ENCODE assay signal across 25 cellular contexts in the genomic region with DNA sequence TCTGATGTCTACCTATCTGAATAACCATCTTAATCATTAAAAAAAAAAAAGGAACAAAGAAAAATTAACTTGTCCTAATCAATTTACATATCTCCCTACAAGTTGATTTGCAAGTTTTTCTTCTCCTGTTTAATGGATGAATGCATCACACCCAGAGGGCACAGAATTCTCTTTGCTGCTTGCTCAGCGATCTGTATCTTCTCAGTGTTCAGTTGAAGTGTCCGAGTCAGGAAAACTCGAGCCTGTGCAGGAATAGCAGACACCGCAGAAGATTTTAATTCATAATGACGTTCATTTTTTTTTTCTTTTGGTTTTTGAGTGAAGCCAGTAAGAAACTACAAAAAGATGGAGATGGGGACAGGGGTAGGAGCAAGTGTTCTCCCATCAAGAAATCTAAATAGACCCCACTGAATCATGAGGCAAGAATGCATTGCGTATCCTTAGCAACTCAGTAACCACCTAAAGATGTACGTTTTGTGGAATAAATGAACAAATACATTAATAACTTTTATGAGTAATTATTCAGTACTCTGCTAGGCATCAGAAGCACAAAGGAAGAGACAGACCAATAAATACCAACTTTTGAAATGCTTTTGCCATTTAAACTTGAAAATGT.
"Had no signal": no experiment of that assay in that cellular context is flagged by ENCODE, and none has a peak within 500 bp of the region (broad histone marks: within the 10 kb centered on the region; RNA-seq: fewer than 3 reads in every experiment).

No MANE protein-coding gene starts in this region.

- H3K9me3 ChIP-seq: ascending aorta, colonic mucosa, right atrium auricular region, stomach, testis had no signal

- H3K4me1 Mint-ChIP-seq: central memory CD8-positive, alpha-beta T cell; endodermal cell; nephron progenitor cell; stimulated activated effector memory CD8-positive, alpha-beta T cell treated with anti-CD3 and anti-CD28 coated beads, Interleukin-12 subunit alpha, Interleukin-12 subunit beta, amount 100 ng/mL, for 72 hours; T-cell had no signal

- H3K36me3 Mint-ChIP-seq: stimulated activated effector memory CD8-positive, alpha-beta T cell treated with anti-CD3 and anti-CD28 coated beads, Interleukin-12 subunit alpha, Interleukin-12 subunit beta, amount 100 ng/mL, for 72 hours; T-cell had no signal

- H3K4me1 ChIP-seq: ascending aorta, colonic mucosa, foreskin keratinocyte, right atrium auricular region, stomach, testis had no signal

- H3K36me3 ChIP-seq: ascending aorta, colonic mucosa, right atrium auricular region, stomach had no signal

- ATAC-seq: activated T-cell treated with anti-CD3 and anti-CD28 coated beads, Interleukin-2, amount 50 U/mL, for 4 hours; foreskin keratinocyte; left colon; stimulated activated effector memory CD8-positive, alpha-beta T cell treated with anti-CD3 and anti-CD28 coated beads, Interleukin-12 subunit alpha, Interleukin-12 subunit beta, amount 100 ng/mL, for 72 hours; T-cell had no signal

- H3K9me3 Mint-ChIP-seq: endodermal cell, nephron progenitor cell had no signal

- H3K27me3 ChIP-seq: ascending aorta, colonic mucosa, foreskin keratinocyte, hepatocyte, stomach, testis had no signal

- DNase-seq: activated CD4-positive, alpha-beta T cell treated with anti-CD3 and anti-CD28 coated beads, Interleukin-2, amount 50 U/mL, for 1 hour; activated CD4-positive, CD25-positive, alpha-beta regulatory T cell treated with anti-CD3 and anti-CD28 coated beads, Interleukin-2, amount 50 U/mL, for 72 hours; activated CD8-positive, alpha-beta memory T cell treated with anti-CD3 and anti-CD28 coated beads, Interleukin-2, amount 50 U/mL, for 4 hours; activated effector memory CD4-positive, alpha-beta T cell treated with Interleukin-2 at 50 U/mL for 16 hours; activated naive CD4-positive, alpha-beta T cell treated with anti-CD3 and anti-CD28 coated beads, Interleukin-2, amount 50 U/mL, for 16 hours; activated T-cell treated with anti-CD3 and anti-CD28 coated beads, Interleukin-2, amount 50 U/mL, for 4 hours; colonic mucosa; endodermal cell; left colon; midbrain; nephron progenitor cell; nucleus accumbens; stimulated activated CD4-positive, alpha-beta T cell treated with anti-CD3 and anti-CD28 coated beads, Interleukin-4, amount 100 ng/mL, for 24 hours; stomach; T-cell; T-helper 9 cell; testis had no signal

- H3K27ac Mint-ChIP-seq: endodermal cell; nephron progenitor cell; stimulated activated effector memory CD8-positive, alpha-beta T cell treated with anti-CD3 and anti-CD28 coated beads, Interleukin-12 subunit alpha, Interleukin-12 subunit beta, amount 100 ng/mL, for 72 hours; T-cell had no signal

- H3K27ac ChIP-seq: ascending aorta, colonic mucosa, foreskin keratinocyte, hepatocyte, right atrium auricular region, skin epidermis, stomach, testis had no signal

- H3K27me3 Mint-ChIP-seq: central memory CD8-positive, alpha-beta T cell; T-cell had no signal

- H3K4me3 Mint-ChIP-seq: activated T-cell treated with anti-CD3 and anti-CD28 coated beads, Interleukin-2, amount 50 U/mL, for 4 hours; central memory CD8-positive, alpha-beta T cell; endodermal cell; nephron progenitor cell; stimulated activated effector memory CD8-positive, alpha-beta T cell treated with anti-CD3 and anti-CD28 coated beads, Interleukin-12 subunit alpha, Interleukin-12 subunit beta, amount 100 ng/mL, for 72 hours; T-cell had no signal

- H2AFZ ChIP-seq: hepatocyte had no signal

- H3K4me3 ChIP-seq: ascending aorta, colonic mucosa, hepatocyte, lung, right atrium auricular region, skin epidermis, stomach, testis had no signal

- H3K4me2 ChIP-seq: hepatocyte had no signal

- H3K79me2 ChIP-seq: hepatocyte had no signal
